ENCODE assay signal across 2 cellular contexts in the genomic region with DNA sequence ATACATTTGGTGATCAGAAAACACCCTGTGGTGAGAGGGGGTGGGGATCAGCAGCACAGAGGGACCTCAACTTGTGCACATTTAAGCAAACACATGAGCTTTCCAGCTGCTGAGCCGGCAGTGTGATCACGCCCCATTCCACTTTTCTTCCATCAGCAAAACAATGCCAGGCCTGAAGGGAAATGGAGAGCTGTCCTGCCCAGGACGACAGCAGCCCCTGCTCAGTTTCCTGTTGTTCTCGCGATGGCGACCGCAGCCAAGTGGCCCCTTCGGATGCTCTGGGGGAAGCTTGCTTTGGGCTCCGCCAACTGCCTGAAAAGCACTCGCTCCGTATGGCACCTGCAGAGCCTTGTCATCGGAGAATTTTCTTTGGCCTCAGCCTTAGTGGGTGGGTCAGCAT.
TF ChIP-seq lines count a peak whose summit lies in the region.

No MANE protein-coding gene starts in this region.

TF ChIP-seq in GM23338, 12 proteins besides CTCF, POLR2A, EP300 and RAD21 (continued from another document and continues in another):
- TF ChIP-seq, protein P1, sequence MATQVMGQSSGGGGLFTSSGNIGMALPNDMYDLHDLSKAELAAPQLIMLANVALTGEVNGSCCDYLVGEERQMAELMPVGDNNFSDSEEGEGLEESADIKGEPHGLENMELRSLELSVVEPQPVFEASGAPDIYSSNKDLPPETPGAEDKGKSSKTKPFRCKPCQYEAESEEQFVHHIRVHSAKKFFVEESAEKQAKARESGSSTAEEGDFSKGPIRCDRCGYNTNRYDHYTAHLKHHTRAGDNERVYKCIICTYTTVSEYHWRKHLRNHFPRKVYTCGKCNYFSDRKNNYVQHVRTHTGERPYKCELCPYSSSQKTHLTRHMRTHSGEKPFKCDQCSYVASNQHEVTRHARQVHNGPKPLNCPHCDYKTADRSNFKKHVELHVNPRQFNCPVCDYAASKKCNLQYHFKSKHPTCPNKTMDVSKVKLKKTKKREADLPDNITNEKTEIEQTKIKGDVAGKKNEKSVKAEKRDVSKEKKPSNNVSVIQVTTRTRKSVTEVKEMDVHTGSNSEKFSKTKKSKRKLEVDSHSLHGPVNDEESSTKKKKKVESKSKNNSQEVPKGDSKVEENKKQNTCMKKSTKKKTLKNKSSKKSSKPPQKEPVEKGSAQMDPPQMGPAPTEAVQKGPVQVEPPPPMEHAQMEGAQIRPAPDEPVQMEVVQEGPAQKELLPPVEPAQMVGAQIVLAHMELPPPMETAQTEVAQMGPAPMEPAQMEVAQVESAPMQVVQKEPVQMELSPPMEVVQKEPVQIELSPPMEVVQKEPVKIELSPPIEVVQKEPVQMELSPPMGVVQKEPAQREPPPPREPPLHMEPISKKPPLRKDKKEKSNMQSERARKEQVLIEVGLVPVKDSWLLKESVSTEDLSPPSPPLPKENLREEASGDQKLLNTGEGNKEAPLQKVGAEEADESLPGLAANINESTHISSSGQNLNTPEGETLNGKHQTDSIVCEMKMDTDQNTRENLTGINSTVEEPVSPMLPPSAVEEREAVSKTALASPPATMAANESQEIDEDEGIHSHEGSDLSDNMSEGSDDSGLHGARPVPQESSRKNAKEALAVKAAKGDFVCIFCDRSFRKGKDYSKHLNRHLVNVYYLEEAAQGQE (IDR thresholded peaks at IDR 0.05; ENCODE audit: unreplicated experiment) = no peak
- no peak for TF ChIP-seq EZH2 (IDR thresholded peaks at IDR 0.05; ENCODE audit: low read depth, unreplicated experiment)
- TF ChIP-seq CREB1 (CRISPR knock-in tag; IDR thresholded peaks at IDR 0.05; ENCODE audit: low read depth) = no peak
- no peak for TF ChIP-seq JUNB (IDR thresholded peaks at IDR 0.05; ENCODE audit: unreplicated experiment)
- TF ChIP-seq ZNF331 (CRISPR knock-in tag; IDR thresholded peaks at IDR 0.05; ENCODE audit: low read depth) = no peak
- TF ChIP-seq, protein P2, sequence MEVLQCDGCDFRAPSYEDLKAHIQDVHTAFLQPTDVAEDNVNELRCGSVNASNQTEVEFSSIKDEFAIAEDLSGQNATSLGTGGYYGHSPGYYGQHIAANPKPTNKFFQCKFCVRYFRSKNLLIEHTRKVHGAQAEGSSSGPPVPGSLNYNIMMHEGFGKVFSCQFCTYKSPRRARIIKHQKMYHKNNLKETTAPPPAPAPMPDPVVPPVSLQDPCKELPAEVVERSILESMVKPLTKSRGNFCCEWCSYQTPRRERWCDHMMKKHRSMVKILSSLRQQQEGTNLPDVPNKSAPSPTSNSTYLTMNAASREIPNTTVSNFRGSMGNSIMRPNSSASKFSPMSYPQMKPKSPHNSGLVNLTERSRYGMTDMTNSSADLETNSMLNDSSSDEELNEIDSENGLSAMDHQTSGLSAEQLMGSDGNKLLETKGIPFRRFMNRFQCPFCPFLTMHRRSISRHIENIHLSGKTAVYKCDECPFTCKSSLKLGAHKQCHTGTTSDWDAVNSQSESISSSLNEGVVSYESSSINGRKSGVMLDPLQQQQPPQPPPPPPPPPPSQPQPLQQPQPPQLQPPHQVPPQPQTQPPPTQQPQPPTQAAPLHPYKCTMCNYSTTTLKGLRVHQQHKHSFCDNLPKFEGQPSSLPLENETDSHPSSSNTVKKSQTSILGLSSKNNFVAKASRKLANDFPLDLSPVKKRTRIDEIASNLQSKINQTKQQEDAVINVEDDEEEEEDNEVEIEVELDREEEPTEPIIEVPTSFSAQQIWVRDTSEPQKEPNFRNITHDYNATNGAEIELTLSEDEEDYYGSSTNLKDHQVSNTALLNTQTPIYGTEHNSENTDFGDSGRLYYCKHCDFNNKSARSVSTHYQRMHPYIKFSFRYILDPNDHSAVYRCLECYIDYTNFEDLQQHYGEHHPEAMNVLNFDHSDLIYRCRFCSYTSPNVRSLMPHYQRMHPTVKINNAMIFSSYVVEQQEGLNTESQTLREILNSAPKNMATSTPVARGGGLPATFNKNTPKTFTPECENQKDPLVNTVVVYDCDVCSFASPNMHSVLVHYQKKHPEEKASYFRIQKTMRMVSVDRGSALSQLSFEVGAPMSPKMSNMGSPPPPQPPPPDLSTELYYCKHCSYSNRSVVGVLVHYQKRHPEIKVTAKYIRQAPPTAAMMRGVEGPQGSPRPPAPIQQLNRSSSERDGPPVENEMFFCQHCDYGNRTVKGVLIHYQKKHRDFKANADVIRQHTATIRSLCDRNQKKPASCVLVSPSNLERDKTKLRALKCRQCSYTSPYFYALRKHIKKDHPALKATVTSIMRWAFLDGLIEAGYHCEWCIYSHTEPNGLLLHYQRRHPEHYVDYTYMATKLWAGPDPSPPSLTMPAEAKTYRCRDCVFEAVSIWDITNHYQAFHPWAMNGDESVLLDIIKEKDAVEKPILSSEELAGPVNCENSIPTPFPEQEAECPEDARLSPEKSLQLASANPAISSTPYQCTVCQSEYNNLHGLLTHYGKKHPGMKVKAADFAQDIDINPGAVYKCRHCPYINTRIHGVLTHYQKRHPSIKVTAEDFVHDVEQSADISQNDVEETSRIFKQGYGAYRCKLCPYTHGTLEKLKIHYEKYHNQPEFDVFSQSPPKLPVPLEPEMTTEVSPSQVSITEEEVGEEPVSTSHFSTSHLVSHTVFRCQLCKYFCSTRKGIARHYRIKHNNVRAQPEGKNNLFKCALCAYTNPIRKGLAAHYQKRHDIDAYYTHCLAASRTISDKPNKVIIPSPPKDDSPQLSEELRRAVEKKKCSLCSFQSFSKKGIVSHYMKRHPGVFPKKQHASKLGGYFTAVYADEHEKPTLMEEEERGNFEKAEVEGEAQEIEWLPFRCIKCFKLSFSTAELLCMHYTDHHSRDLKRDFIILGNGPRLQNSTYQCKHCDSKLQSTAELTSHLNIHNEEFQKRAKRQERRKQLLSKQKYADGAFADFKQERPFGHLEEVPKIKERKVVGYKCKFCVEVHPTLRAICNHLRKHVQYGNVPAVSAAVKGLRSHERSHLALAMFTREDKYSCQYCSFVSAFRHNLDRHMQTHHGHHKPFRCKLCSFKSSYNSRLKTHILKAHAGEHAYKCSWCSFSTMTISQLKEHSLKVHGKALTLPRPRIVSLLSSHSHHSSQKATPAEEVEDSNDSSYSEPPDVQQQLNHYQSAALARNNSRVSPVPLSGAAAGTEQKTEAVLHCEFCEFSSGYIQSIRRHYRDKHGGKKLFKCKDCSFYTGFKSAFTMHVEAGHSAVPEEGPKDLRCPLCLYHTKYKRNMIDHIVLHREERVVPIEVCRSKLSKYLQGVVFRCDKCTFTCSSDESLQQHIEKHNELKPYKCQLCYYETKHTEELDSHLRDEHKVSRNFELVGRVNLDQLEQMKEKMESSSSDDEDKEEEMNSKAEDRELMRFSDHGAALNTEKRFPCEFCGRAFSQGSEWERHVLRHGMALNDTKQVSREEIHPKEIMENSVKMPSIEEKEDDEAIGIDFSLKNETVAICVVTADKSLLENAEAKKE (CRISPR knock-in tag; IDR thresholded peaks at IDR 0.05) = no peak
- TF ChIP-seq ZNF114 (CRISPR knock-in tag; IDR thresholded peaks at IDR 0.05) = no peak
- TF ChIP-seq, protein P3, sequence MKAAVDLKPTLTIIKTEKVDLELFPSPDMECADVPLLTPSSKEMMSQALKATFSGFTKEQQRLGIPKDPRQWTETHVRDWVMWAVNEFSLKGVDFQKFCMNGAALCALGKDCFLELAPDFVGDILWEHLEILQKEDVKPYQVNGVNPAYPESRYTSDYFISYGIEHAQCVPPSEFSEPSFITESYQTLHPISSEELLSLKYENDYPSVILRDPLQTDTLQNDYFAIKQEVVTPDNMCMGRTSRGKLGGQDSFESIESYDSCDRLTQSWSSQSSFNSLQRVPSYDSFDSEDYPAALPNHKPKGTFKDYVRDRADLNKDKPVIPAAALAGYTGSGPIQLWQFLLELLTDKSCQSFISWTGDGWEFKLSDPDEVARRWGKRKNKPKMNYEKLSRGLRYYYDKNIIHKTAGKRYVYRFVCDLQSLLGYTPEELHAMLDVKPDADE (IDR thresholded peaks at IDR 0.05) = no peak
- TF ChIP-seq POLR2AphosphoS5 (IDR thresholded peaks at IDR 0.05; ENCODE audit: low read depth) = no peak
- no peak for TF ChIP-seq STAT1 (IDR thresholded peaks at IDR 0.05; ENCODE audit: unreplicated experiment)

TF ChIP-seq in H1, 55 proteins besides CTCF, POLR2A, EP300 and RAD21 (continued from another document):
- TF ChIP-seq, protein P4, sequence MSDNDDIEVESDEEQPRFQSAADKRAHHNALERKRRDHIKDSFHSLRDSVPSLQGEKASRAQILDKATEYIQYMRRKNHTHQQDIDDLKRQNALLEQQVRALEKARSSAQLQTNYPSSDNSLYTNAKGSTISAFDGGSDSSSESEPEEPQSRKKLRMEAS (IDR thresholded peaks at IDR 0.05) = no peak
- TF ChIP-seq YY1 (IDR thresholded peaks at IDR 0.05; ENCODE audit: low read depth, low read length) (no peak), EGR1 (IDR thresholded peaks at IDR 0.05; ENCODE audit: borderline replicate concordance, low read depth, low read length) (no peak), SIX5 (IDR thresholded peaks at IDR 0.05; ENCODE audit: low read depth, low read length) (no peak), CEBPB (IDR thresholded peaks at IDR 0.05; ENCODE audit: low read depth, low read length) (no peak), MAFK (IDR thresholded peaks at IDR 0.05; ENCODE audit: low read depth, low read length) (no peak), SUZ12 (IDR thresholded peaks at IDR 0.05; ENCODE audit: low read length) (no peak), CBX8 (IDR thresholded peaks at IDR 0.05; ENCODE audit: borderline replicate concordance, low read depth, low read length) (no peak), POU5F1 (IDR thresholded peaks at IDR 0.05; ENCODE audit: low read depth, low read length) (no peak), BCL11A (IDR thresholded peaks at IDR 0.05; ENCODE audit: low read depth in 2 of 2, low read length in 2 of 2) (no peak)
- TF ChIP-seq, protein P5, sequence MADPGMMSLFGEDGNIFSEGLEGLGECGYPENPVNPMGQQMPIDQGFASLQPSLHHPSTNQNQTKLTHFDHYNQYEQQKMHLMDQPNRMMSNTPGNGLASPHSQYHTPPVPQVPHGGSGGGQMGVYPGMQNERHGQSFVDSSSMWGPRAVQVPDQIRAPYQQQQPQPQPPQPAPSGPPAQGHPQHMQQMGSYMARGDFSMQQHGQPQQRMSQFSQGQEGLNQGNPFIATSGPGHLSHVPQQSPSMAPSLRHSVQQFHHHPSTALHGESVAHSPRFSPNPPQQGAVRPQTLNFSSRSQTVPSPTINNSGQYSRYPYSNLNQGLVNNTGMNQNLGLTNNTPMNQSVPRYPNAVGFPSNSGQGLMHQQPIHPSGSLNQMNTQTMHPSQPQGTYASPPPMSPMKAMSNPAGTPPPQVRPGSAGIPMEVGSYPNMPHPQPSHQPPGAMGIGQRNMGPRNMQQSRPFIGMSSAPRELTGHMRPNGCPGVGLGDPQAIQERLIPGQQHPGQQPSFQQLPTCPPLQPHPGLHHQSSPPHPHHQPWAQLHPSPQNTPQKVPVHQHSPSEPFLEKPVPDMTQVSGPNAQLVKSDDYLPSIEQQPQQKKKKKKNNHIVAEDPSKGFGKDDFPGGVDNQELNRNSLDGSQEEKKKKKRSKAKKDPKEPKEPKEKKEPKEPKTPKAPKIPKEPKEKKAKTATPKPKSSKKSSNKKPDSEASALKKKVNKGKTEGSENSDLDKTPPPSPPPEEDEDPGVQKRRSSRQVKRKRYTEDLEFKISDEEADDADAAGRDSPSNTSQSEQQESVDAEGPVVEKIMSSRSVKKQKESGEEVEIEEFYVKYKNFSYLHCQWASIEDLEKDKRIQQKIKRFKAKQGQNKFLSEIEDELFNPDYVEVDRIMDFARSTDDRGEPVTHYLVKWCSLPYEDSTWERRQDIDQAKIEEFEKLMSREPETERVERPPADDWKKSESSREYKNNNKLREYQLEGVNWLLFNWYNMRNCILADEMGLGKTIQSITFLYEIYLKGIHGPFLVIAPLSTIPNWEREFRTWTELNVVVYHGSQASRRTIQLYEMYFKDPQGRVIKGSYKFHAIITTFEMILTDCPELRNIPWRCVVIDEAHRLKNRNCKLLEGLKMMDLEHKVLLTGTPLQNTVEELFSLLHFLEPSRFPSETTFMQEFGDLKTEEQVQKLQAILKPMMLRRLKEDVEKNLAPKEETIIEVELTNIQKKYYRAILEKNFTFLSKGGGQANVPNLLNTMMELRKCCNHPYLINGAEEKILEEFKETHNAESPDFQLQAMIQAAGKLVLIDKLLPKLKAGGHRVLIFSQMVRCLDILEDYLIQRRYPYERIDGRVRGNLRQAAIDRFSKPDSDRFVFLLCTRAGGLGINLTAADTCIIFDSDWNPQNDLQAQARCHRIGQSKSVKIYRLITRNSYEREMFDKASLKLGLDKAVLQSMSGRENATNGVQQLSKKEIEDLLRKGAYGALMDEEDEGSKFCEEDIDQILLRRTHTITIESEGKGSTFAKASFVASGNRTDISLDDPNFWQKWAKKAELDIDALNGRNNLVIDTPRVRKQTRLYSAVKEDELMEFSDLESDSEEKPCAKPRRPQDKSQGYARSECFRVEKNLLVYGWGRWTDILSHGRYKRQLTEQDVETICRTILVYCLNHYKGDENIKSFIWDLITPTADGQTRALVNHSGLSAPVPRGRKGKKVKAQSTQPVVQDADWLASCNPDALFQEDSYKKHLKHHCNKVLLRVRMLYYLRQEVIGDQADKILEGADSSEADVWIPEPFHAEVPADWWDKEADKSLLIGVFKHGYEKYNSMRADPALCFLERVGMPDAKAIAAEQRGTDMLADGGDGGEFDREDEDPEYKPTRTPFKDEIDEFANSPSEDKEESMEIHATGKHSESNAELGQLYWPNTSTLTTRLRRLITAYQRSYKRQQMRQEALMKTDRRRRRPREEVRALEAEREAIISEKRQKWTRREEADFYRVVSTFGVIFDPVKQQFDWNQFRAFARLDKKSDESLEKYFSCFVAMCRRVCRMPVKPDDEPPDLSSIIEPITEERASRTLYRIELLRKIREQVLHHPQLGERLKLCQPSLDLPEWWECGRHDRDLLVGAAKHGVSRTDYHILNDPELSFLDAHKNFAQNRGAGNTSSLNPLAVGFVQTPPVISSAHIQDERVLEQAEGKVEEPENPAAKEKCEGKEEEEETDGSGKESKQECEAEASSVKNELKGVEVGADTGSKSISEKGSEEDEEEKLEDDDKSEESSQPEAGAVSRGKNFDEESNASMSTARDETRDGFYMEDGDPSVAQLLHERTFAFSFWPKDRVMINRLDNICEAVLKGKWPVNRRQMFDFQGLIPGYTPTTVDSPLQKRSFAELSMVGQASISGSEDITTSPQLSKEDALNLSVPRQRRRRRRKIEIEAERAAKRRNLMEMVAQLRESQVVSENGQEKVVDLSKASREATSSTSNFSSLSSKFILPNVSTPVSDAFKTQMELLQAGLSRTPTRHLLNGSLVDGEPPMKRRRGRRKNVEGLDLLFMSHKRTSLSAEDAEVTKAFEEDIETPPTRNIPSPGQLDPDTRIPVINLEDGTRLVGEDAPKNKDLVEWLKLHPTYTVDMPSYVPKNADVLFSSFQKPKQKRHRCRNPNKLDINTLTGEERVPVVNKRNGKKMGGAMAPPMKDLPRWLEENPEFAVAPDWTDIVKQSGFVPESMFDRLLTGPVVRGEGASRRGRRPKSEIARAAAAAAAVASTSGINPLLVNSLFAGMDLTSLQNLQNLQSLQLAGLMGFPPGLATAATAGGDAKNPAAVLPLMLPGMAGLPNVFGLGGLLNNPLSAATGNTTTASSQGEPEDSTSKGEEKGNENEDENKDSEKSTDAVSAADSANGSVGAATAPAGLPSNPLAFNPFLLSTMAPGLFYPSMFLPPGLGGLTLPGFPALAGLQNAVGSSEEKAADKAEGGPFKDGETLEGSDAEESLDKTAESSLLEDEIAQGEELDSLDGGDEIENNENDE (IDR thresholded peaks at IDR 0.05; ENCODE audit: insufficient replicate concordance, low read length) = no peak
